8 cellular contexts compared by ENCODE assay signal in genomic region chr16:67173323-67173722, GRCh38. TPM values are rescaled to one million over a fixed set of nuclear protein-coding genes. Genes with fewer than 3 reads are reported as not detected.
DNase-seq lines count a peak whose midpoint lies in the region; ATAC-seq and TF ChIP-seq lines count a peak whose summit lies in the region.

No MANE protein-coding gene starts in this region.

- BruUV-seq in Caco-2 (replicated peaks; lab: Mats Ljungman, UMichigan) = no TSS peak

- no peak for TF ChIP-seq CTCF in Caco-2 (IDR thresholded peaks at IDR 0.05; ENCODE audit: insufficient read depth in 1 of 2, low read depth in 1 of 2, low read length in 1 of 2, severe bottlenecking in 1 of 2, unreplicated experiment in 1 of 2)
- no peak for TF ChIP-seq CTCF in RWPE2 (IDR thresholded peaks at IDR 0.05; ENCODE audit: poor library complexity, severe bottlenecking)
- no peak for TF ChIP-seq CTCF in esophagus muscularis mucosa (IDR thresholded peaks at IDR 0.05)

- H3K9me3 Mint-ChIP-seq in Caco-2 (ENCODE audit: unreplicated experiment) = no peaks in the 10 kb centered on the region

- intact Hi-C loops in Caco-2 (cut with micrococcal nuclease; ENCODE audit: unreplicated experiment) = no loop called here
- intact Hi-C loops in esophagus muscularis mucosa (cut with DNase I) = no loop called here

- WGBS in esophagus muscularis mucosa = 95% methylated on average over 1 of the region's 1 CpG

- peak overlapping the region; percentile 53 for H3K27ac Mint-ChIP-seq in Caco-2 (ENCODE audit: unreplicated experiment)

- H3K4me1 ChIP-seq in Caco-2 = peaks cover 38% of the 10 kb centered on the region
- H3K4me1 ChIP-seq in RWPE2 (ENCODE audit: insufficient read depth, poor library complexity, severe bottlenecking) = peaks cover 21% of the 10 kb centered on the region
- peaks cover 56 to 96% (median 85%) of the 10 kb centered on the region in 4 donors for H3K4me1 ChIP-seq in esophagus muscularis mucosa
- peaks cover 25% of the 10 kb centered on the region for H3K4me1 ChIP-seq in rectal smooth muscle tissue (ENCODE audit: control insufficient read depth, insufficient read depth, low read length)

- H3K27ac ChIP-seq in RWPE2 (ENCODE audit: poor library complexity, severe bottlenecking) = peak overlapping the region; percentile 80
- H3K27ac ChIP-seq in esophagus muscularis mucosa (replicated peaks in 1 of 4) = peak overlapping the region; percentile 89 to 97 (median 95)
- peak overlapping the region; percentile 84 for H3K27ac ChIP-seq in rectal smooth muscle tissue (ENCODE audit: low read depth, low read length)

- POLR2A ChIA-PET in Caco-2 (lab: Charles Lee) = interaction anchor here (0.8 kb wide), 1 partner anchor 13 kb away, joined by 3 read pairs; no protein-coding TSS in a partner anchor

- TF ChIP-seq EP300 in esophagus muscularis mucosa (IDR thresholded peaks at IDR 0.05) = no peak

- H3K9me3 ChIP-seq in Caco-2 (no peaks in the 10 kb centered on the region), RWPE2 (ENCODE audit: severe bottlenecking) (no peaks in the 10 kb centered on the region), esophagus muscularis mucosa (no peaks in the 10 kb centered on the region)

- peak overlapping the region; percentile 78 for H3K4me3 Mint-ChIP-seq in Caco-2 (ENCODE audit: unreplicated experiment)

- no peaks in the 10 kb centered on the region for H3K27me3 ChIP-seq in Caco-2 (replicated peaks; ENCODE audit: control insufficient read depth, insufficient read depth, low read length)
- no peaks in the 10 kb centered on the region for H3K27me3 ChIP-seq in RWPE2 (ENCODE audit: insufficient read depth, poor library complexity, severe bottlenecking)
- no peaks in the 10 kb centered on the region for H3K27me3 ChIP-seq in esophagus muscularis mucosa
- H3K27me3 ChIP-seq in rectal smooth muscle tissue (ENCODE audit: control insufficient read depth, insufficient read depth, low read length) = peaks cover 2% of the 10 kb centered on the region

- TF ChIP-seq POLR2A in esophagus muscularis mucosa (IDR thresholded peaks at IDR 0.05; ENCODE audit: low read depth) = no peak

- H3K36me3 Mint-ChIP-seq in Caco-2 (ENCODE audit: insufficient read depth, unreplicated experiment) = peaks cover 38% of the 10 kb centered on the region

- no peak overlapping the region for H3K9ac ChIP-seq in rectal smooth muscle tissue (ENCODE audit: low read length)

- ATAC-seq in RWPE2 (ENCODE audit: low read depth) (no peak), HG03175 (IDR thresholded peaks at IDR 0.05; ENCODE audit: unreplicated experiment) (no peak)

- no peaks in the 10 kb centered on the region for H3K36me3 ChIP-seq in Caco-2 (ENCODE audit: control insufficient read depth, insufficient read depth, low read length)
- H3K36me3 ChIP-seq in RWPE2 (ENCODE audit: low read depth) = peaks cover 9% of the 10 kb centered on the region
- H3K36me3 ChIP-seq in esophagus muscularis mucosa = peaks cover 0 to 16% (median 9%) of the 10 kb centered on the region in 4 donors
- H3K36me3 ChIP-seq in rectal smooth muscle tissue (ENCODE audit: control insufficient read depth, insufficient read depth, low read length) = no peaks in the 10 kb centered on the region

- CTCF ChIA-PET in Caco-2 (lab: Charles Lee) = interaction anchor here (0.7 to 1.1 kb wide), 5 partner anchors 12 to 219 kb away, joined by 3 to 5 read pairs (median 3); no protein-coding TSS in a partner anchor

- no peaks in the 10 kb centered on the region for H3K27me3 Mint-ChIP-seq in Caco-2 (ENCODE audit: insufficient read depth, unreplicated experiment)

- H3K4me3 ChIP-seq in Caco-2 (ENCODE audit: low read depth, low read length) (peak overlapping the region; percentile 41), RWPE2 (ENCODE audit: severe bottlenecking) (peak overlapping the region; percentile 31), esophagus muscularis mucosa (peak overlapping the region; percentile 56 to 66 (median 57)), rectal smooth muscle tissue (ENCODE audit: low read length) (peak overlapping the region; percentile 75)

- DNase-seq in Caco-2 (no peak), RWPE2 (ENCODE audit: low spot score) (no peak), esophagus muscularis mucosa (ENCODE audit: extremely low spot score) (no peak), NCI-H187 treated with DMSO at 0.1 percent for 48 hours (lab: John Stamatoyannopoulos, UW) (no peak), NCI-H69 (lab: John Stamatoyannopoulos, UW) (no peak), NCI-H187 (lab: John Stamatoyannopoulos, UW) (no peak)

- peaks cover 40% of the 10 kb centered on the region for H3K4me1 Mint-ChIP-seq in Caco-2 (ENCODE audit: low read depth, unreplicated experiment)

RNA-seq across cellular contexts. Expression of gene NOL3, which starts 3.0 kb away (rescaled TPM):
- total RNA-seq in Caco-2 (2022) = 17.4 and 22.4 TPM in 2 replicates
- 10 to 100 TPM; 40.6 to 58.2 (median 45.4) TPM for total RNA-seq in esophagus muscularis mucosa

RNA-seq across cellular contexts. Expression of gene HSF4, which starts 8.8 kb away (rescaled TPM):
- total RNA-seq in Caco-2 (2022) (39.4 and 52.0 TPM in 2 replicates), esophagus muscularis mucosa (10 to 100 TPM; 27.3 to 61.9 (median 41.1) TPM)

RNA-seq across cellular contexts. Expression of gene MATCAP1, which starts 10.4 kb away (rescaled TPM):
- 22.2 and 28.6 TPM in 2 replicates for total RNA-seq in Caco-2 (2022)
- 10 to 100 TPM in 2 of 4 donors, 1 to 10 TPM in 2; 7.8 to 17.7 (median 11.2) TPM for total RNA-seq in esophagus muscularis mucosa

RNA-seq across cellular contexts. Expression of gene FBXL8, which starts 13.6 kb away (rescaled TPM):
- total RNA-seq in Caco-2 (2022) = 27.6 and 31.5 TPM in 2 replicates
- total RNA-seq in esophagus muscularis mucosa = 10 to 100 TPM; 10.3 to 22.1 (median 15.1) TPM

RNA-seq across cellular contexts. Expression of gene TRADD, which starts 13.6 kb away (rescaled TPM):
- total RNA-seq in Caco-2 (2022) (16.8 and 18.3 TPM in 2 replicates), esophagus muscularis mucosa (10 to 100 TPM; 26.6 to 53.4 (median 42.7) TPM)
